28 cellular contexts compared by ENCODE assay signal in genomic region chr21:20083925-20084324, GRCh38.
"Had no signal": no experiment of that assay in that cellular context is flagged by ENCODE, and none has a peak within 500 bp of the region (broad histone marks: within the 10 kb centered on the region; RNA-seq: fewer than 3 reads in every experiment).

No MANE protein-coding gene starts in this region.

- H3K4me1 ChIP-seq: colonic mucosa, esophagus muscularis mucosa, esophagus squamous epithelium, foreskin keratinocyte, gastrocnemius medialis, gastroesophageal sphincter, heart left ventricle, heart right ventricle had no signal

- H3K4me2 ChIP-seq: hepatocyte had no signal

- H2AFZ ChIP-seq: hepatocyte had no signal

- H3K79me2 ChIP-seq: hepatocyte had no signal

- H3K36me3 ChIP-seq: colonic mucosa, esophagus muscularis mucosa, esophagus squamous epithelium, gastrocnemius medialis, gastroesophageal sphincter, heart left ventricle, heart right ventricle had no signal

- H3K27ac ChIP-seq: colonic mucosa, coronary artery, dorsolateral prefrontal cortex, epithelial cell of prostate, esophagus muscularis mucosa, esophagus squamous epithelium, foreskin keratinocyte, gastrocnemius medialis, gastroesophageal sphincter, heart left ventricle, heart right ventricle, hepatocyte had no signal

- H3K27me3 ChIP-seq: colonic mucosa, dorsolateral prefrontal cortex, esophagus muscularis mucosa, esophagus squamous epithelium, foreskin keratinocyte, gastrocnemius medialis, gastroesophageal sphincter, heart left ventricle, heart right ventricle, hepatocyte had no signal

- FAIRE-seq: endometrium, endothelial cell of umbilical vein, frontal cortex had no signal

- H3K4me3 ChIP-seq: colonic mucosa, coronary artery, dorsolateral prefrontal cortex, esophagus muscularis mucosa, esophagus squamous epithelium, gastrocnemius medialis, gastroesophageal sphincter, heart left ventricle, heart right ventricle, hepatocyte had no signal

- DNase-seq: cortex of kidney; dermis blood vessel endothelial cell; dorsolateral prefrontal cortex; effector CD4-positive, alpha-beta T cell; effector CD8-positive, alpha-beta T cell; effector memory CD4-positive, alpha-beta T cell; effector memory CD8-positive, alpha-beta T cell; endodermal cell; erythroblast; esophagus squamous epithelium; foreskin fibroblast; foreskin keratinocyte; foreskin melanocyte; gastrocnemius medialis; glutamatergic neuron; head of caudate nucleus; heart left ventricle; heart right ventricle had no signal

- ATAC-seq: effector memory CD8-positive, alpha-beta T cell; esophagus mucosa; foreskin keratinocyte; gastrocnemius medialis; gastroesophageal sphincter; heart left ventricle; heart right ventricle had no signal

- H3K9me3 ChIP-seq: colonic mucosa, esophagus muscularis mucosa, gastrocnemius medialis, gastroesophageal sphincter, heart left ventricle had no signal
